Comparison of ENCODE assay signal across 8 cellular contexts in genomic region chr1:204162498-204163074, GRCh38. TPM values are rescaled to one million over a fixed set of nuclear protein-coding genes. Genes with fewer than 3 reads are reported as not detected.
DNase-seq lines count a peak whose midpoint lies in the region; ATAC-seq and TF ChIP-seq lines count a peak whose summit lies in the region.

No MANE protein-coding gene starts in this region.

- peaks cover 2% of the 10 kb centered on the region for H3K4me1 Mint-ChIP-seq in activated CD8-positive, alpha-beta T cell treated with anti-CD3 and anti-CD28 coated beads for 36 hours (ENCODE audit: low read depth)

- intact Hi-C loops in activated CD8-positive, alpha-beta T cell treated with anti-CD3 and anti-CD28 coated beads for 36 hours (cut with micrococcal nuclease) = loop anchor here (1.0 to 2.0 kb wide), 2 partner anchors 44 to 201 kb away; no protein-coding TSS in a partner anchor

- H3K4me3 Mint-ChIP-seq in activated CD8-positive, alpha-beta T cell treated with anti-CD3 and anti-CD28 coated beads for 36 hours = no peak overlapping the region

- no peaks in the 10 kb centered on the region for H3K79me2 ChIP-seq in DOHH2 (ENCODE audit: control insufficient read depth, low read length)

- H3K4me1 ChIP-seq in DOHH2 (ENCODE audit: control insufficient read depth, low read length) = no peaks in the 10 kb centered on the region

- peak; percentile 95 for DNase-seq in HT-29 (ENCODE audit: low spot score)
- DNase-seq in NCI-H82 treated with DMSO at 0.1 percent for 48 hours (lab: John Stamatoyannopoulos, UW; ENCODE audit: unreplicated experiment) = peak; percentile 59
- peak; percentile 86 for DNase-seq in activated CD8-positive, alpha-beta T cell treated with anti-CD3 and anti-CD28 coated beads for 36 hours
- DNase-seq in effector CD8-positive, alpha-beta T cell (lab: John Stamatoyannopoulos, UW) = peak; percentile 71
- peak; percentile 82 for DNase-seq in medulla oblongata (ENCODE audit: extremely low spot score)
- DNase-seq in stimulated activated CD8-positive, alpha-beta memory T cell treated with anti-CD3 and anti-CD28 coated beads, Interleukin-15, amount 100 ng/mL, for 24 hours (ENCODE audit: low read depth) = peak; percentile 67

- no peaks in the 10 kb centered on the region for H3K36me3 Mint-ChIP-seq in activated CD8-positive, alpha-beta T cell treated with anti-CD3 and anti-CD28 coated beads for 36 hours (ENCODE audit: low read depth)

- no peaks in the 10 kb centered on the region for H3K9me2 ChIP-seq in DOHH2 (replicated peaks; ENCODE audit: control insufficient read depth, low read length)

- ATAC-seq in activated CD8-positive, alpha-beta T cell treated with anti-CD3 and anti-CD28 coated beads for 36 hours = peak; percentile 98
- no peak for ATAC-seq in HG03571 (IDR thresholded peaks at IDR 0.05; ENCODE audit: unreplicated experiment)

- POLR2A ChIA-PET in activated CD8-positive, alpha-beta T cell treated with anti-CD3 and anti-CD28 coated beads for 36 hours (lab: Charles Lee) = interaction anchor here (0.7 kb wide), 1 partner anchor 665 kb away, joined by 3 read pairs; no protein-coding TSS in a partner anchor

- H3K9me3 ChIP-seq in DOHH2 (ENCODE audit: control insufficient read depth, insufficient read depth, low read length) = no peaks in the 10 kb centered on the region

- no peak overlapping the region for H3K27ac ChIP-seq in DOHH2 (ENCODE audit: low read depth, low read length)

- H3K27me3 ChIP-seq in DOHH2 (ENCODE audit: control insufficient read depth, low read length) = no peaks in the 10 kb centered on the region

- no peak overlapping the region for H3K27ac Mint-ChIP-seq in activated CD8-positive, alpha-beta T cell treated with anti-CD3 and anti-CD28 coated beads for 36 hours

- no peaks in the 10 kb centered on the region for H3F3A ChIP-seq in DOHH2 (ENCODE audit: control insufficient read depth, insufficient read depth)

- H3K9me3 Mint-ChIP-seq in activated CD8-positive, alpha-beta T cell treated with anti-CD3 and anti-CD28 coated beads for 36 hours = peaks cover 3% of the 10 kb centered on the region

- H3K4me3 ChIP-seq in DOHH2 (ENCODE audit: low read length) = no peak overlapping the region

- peaks cover 9% of the 10 kb centered on the region for H3K27me3 Mint-ChIP-seq in activated CD8-positive, alpha-beta T cell treated with anti-CD3 and anti-CD28 coated beads for 36 hours

- H3K4me2 ChIP-seq in DOHH2 (ENCODE audit: low read length) = no peak overlapping the region

- TF ChIP-seq CTCF in DOHH2 (IDR thresholded peaks at IDR 0.05; ENCODE audit: low read depth, low read length, poor library complexity, severe bottlenecking) = peak; percentile 97
- peak; percentile 96 for TF ChIP-seq CTCF in activated CD8-positive, alpha-beta T cell treated with anti-CD3 and anti-CD28 coated beads for 36 hours (IDR thresholded peaks at IDR 0.05)

- no peaks in the 10 kb centered on the region for H3K36me3 ChIP-seq in DOHH2 (ENCODE audit: control insufficient read depth, low read length)

- no peaks in the 10 kb centered on the region for H4K20me1 ChIP-seq in DOHH2 (ENCODE audit: control insufficient read depth, insufficient read depth, low read depth, low read length)

- CTCF ChIA-PET in activated CD8-positive, alpha-beta T cell treated with anti-CD3 and anti-CD28 coated beads for 36 hours (lab: Charles Lee) = interaction anchor here (0.6 to 9.3 kb wide), 47 partner anchors 8 to 339 kb away, joined by 3 to 92 read pairs (median 5); partner anchors contain the start of genes ETNK2, GOLT1A, KISS1 and PLEKHA6

RNA-seq across cellular contexts. Expression of gene REN, which starts 3.6 kb away (rescaled TPM):
- 10.7 and 15.6 TPM in 2 replicates for total RNA-seq in HT-29 (2014; rRNA removed; shearing (Covaris generic))
- total RNA-seq in activated CD8-positive, alpha-beta T cell treated with anti-CD3 and anti-CD28 coated beads for 36 hours = not detected

RNA-seq across cellular contexts. Expression of gene ETNK2, which starts 10.7 kb away (rescaled TPM):
- 0.15 TPM in 1 of 2 replicates, not detected in the other for total RNA-seq in HT-29 (2014; rRNA removed; shearing (Covaris generic))
- 1 to 10 TPM; 1.3 to 1.4 TPM for total RNA-seq in activated CD8-positive, alpha-beta T cell treated with anti-CD3 and anti-CD28 coated beads for 36 hours

RNA-seq across cellular contexts. Expression of gene KISS1, which starts 33.7 kb away (rescaled TPM):
- total RNA-seq in HT-29 (2014; rRNA removed; shearing (Covaris generic)) = 0.23 and 3.1 TPM in 2 replicates
- total RNA-seq in activated CD8-positive, alpha-beta T cell treated with anti-CD3 and anti-CD28 coated beads for 36 hours = not detected

RNA-seq across cellular contexts. Expression of gene GOLT1A, which starts 51.2 kb away (rescaled TPM):
- total RNA-seq in HT-29 (2014; rRNA removed; shearing (Covaris generic)) = 10.8 and 28.7 TPM in 2 replicates
- not detected for total RNA-seq in activated CD8-positive, alpha-beta T cell treated with anti-CD3 and anti-CD28 coated beads for 36 hours

Comparison
In these comparisons a context has a peak if more than half of its experiments do, and no peak if none do; other contexts are left out.
1. RNA of gene REN, which starts 3.6 kb away (total RNA-seq): 10.7 to 15.6 TPM in HT-29; not detected in activated CD8-positive, alpha-beta T cell treated with anti-CD3 and anti-CD28 coated beads for 36 hours; every median in the first group is over 10 times any median in the second.
2. Peak in every context shown above with its lines, with median percentiles within 50 percentile points of each other: DNase-seq.